ENCODE assay signal across 8 cellular contexts in genomic region chr17:81365601-81366585, GRCh38. TPM values are rescaled to one million over a fixed set of nuclear protein-coding genes. Genes with fewer than 3 reads are reported as not detected.
DNase-seq lines count a peak whose midpoint lies in the region; ATAC-seq, FAIRE-seq and TF ChIP-seq lines count a peak whose summit lies in the region.

No MANE protein-coding gene starts in this region.

- H3K4me1 Mint-ChIP-seq in osteocyte (ENCODE audit: unreplicated experiment): peaks cover 1% of the 10 kb centered on the region

- no peaks in the 10 kb centered on the region for H3K9me3 Mint-ChIP-seq in osteocyte (ENCODE audit: unreplicated experiment)

- H3K4me3 Mint-ChIP-seq in osteocyte (ENCODE audit: unreplicated experiment): no peak overlapping the region

- TF ChIP-seq CTCF in body of pancreas (IDR thresholded peaks at IDR 0.05) (peak in 2 of 7 experiments; percentile 2 to 13), lower lobe of right lung (IDR thresholded peaks at IDR 0.05) (no peak), osteocyte (IDR thresholded peaks at IDR 0.05) (no peak)

- ATAC-seq in body of pancreas (peak; percentile 95), lower lobe of right lung (peak; percentile 92 to 93), GM21737 (IDR thresholded peaks at IDR 0.05; ENCODE audit: unreplicated experiment) (no peak), GM18870 (IDR thresholded peaks at IDR 0.05; ENCODE audit: unreplicated experiment) (no peak)

- FAIRE-seq in urothelium cell line (lab: Jason Lieb, UNC): peak; percentile 94

- no peaks in the 10 kb centered on the region for H3K9me3 ChIP-seq in body of pancreas
- no peaks in the 10 kb centered on the region for H3K9me3 ChIP-seq in lower lobe of right lung

- no peaks in the 10 kb centered on the region for H3K36me3 ChIP-seq in body of pancreas (replicated peaks in 1 of 2; ENCODE audit: insufficient read depth in 1 of 2, low read depth in 2 of 2)
- H3K36me3 ChIP-seq in lower lobe of right lung: no peaks in the 10 kb centered on the region

- 15 to 22% methylated on average over 14 to 30 of the region's 30 CpGs for WGBS in body of pancreas, 2 donors

- H3K36me3 Mint-ChIP-seq in osteocyte (ENCODE audit: unreplicated experiment): no peaks in the 10 kb centered on the region

- H3K4me3 ChIP-seq in body of pancreas (no peak overlapping the region), lower lobe of right lung (peak overlapping the region; percentile 33)

- intact Hi-C loops in body of pancreas (cut with DNase I): no loop called here
- intact Hi-C loops in lower lobe of right lung (cut with DNase I): no loop called here

- H3K27me3 Mint-ChIP-seq in osteocyte (ENCODE audit: unreplicated experiment): peaks cover 2% of the 10 kb centered on the region

- peaks cover 32% of the 10 kb centered on the region for H3K4me1 ChIP-seq in body of pancreas
- peaks cover 27% of the 10 kb centered on the region for H3K4me1 ChIP-seq in lower lobe of right lung

- H3K27ac ChIP-seq in body of pancreas (peak overlapping the region; percentile 99 to 100 (median 100)), lower lobe of right lung (peak overlapping the region; percentile 81)

- peak; percentile 91 to 97 (median 96) for TF ChIP-seq POLR2A in body of pancreas (IDR thresholded peaks at IDR 0.05)

- H3K27ac Mint-ChIP-seq in osteocyte (ENCODE audit: unreplicated experiment): no peak overlapping the region

- peak; percentile 82 for DNase-seq in DMS53 treated with DMSO at 0.1 percent for 48 hours (lab: John Stamatoyannopoulos, UW; ENCODE audit: unreplicated experiment)
- DNase-seq in NCI-H2107 (lab: John Stamatoyannopoulos, UW): peak; percentile 40
- peak; percentile 95 to 99 (median 98) for DNase-seq in body of pancreas
- DNase-seq in lower lobe of right lung: peak; percentile 91
- DNase-seq in urothelium cell line (ENCODE audit: low spot score): peak; percentile 81
- DNase-seq in osteocyte (ENCODE audit: extremely low spot score, unreplicated experiment): no peak

- H3K27me3 ChIP-seq in body of pancreas: no peaks in the 10 kb centered on the region
- H3K27me3 ChIP-seq in lower lobe of right lung (ENCODE audit: low read depth): peaks cover 8% of the 10 kb centered on the region

RNA-seq across cellular contexts. Expression of gene BAHCC1, which starts 29.4 kb away (rescaled TPM):
- total RNA-seq in body of pancreas: 10 to 100 TPM in 1 of 2 donors, 1 to 10 TPM in 1; 5.7 to 14.8 TPM
- 19.9 TPM for total RNA-seq in lower lobe of right lung
- 55.7 and 57.0 TPM in 2 replicates for total RNA-seq in osteocyte

Comparison
In these comparisons a context has a peak if more than half of its experiments do, and no peak if none do; other contexts are left out.
1. ATAC-seq: peak in body of pancreas (single experiment) and lower lobe of right lung (2 of 2); none in GM21737 (single experiment) and GM18870 (single experiment).